Comparison of ENCODE assay signal across 10 cellular contexts in genomic region chr9:79489241-79490000, GRCh38.
DNase-seq lines count a peak whose midpoint lies in the region; ATAC-seq, FAIRE-seq and TF ChIP-seq lines count a peak whose summit lies in the region.
"Had no signal": no experiment of that assay in that cellular context is flagged by ENCODE, and none has a peak within 500 bp of the region (broad histone marks: within the 10 kb centered on the region; RNA-seq: fewer than 3 reads in every experiment).

No MANE protein-coding gene starts in this region.

- ATAC-seq in heart left ventricle (peak in 3 of 4 donors; percentile 41 to 78 (median 55)), HepG2 (peak; percentile 92), HG03571 (IDR thresholded peaks at IDR 0.05; ENCODE audit: unreplicated experiment) (no peak), HG03565 (IDR thresholded peaks at IDR 0.05; ENCODE audit: unreplicated experiment) (no peak)

- FAIRE-seq in HepG2 (lab: Jason Lieb, UNC), result peak; percentile 62

- intact Hi-C loops in heart left ventricle (cut with DNase I), result loop anchor here in 1 of 10 donors (10.0 kb wide), 1 partner anchor 475 kb away; no protein-coding TSS in a partner anchor
- intact Hi-C loops in cardiac septum (cut with DNase I), result no loop called here
- intact Hi-C loops in mammary epithelial cell (cut with micrococcal nuclease), result no loop called here
- intact Hi-C loops in HepG2 (cut with micrococcal nuclease; ENCODE audit: unreplicated experiment), result no loop called here

- H3K79me2 ChIP-seq in mammary epithelial cell (ENCODE audit: insufficient read depth, low read length), result no peaks in the 10 kb centered on the region
- no peaks in the 10 kb centered on the region for H3K79me2 ChIP-seq in HepG2 (ENCODE audit: insufficient read depth, low read length)

- no peak overlapping the region for H3K4me3 ChIP-seq in heart left ventricle
- no peak overlapping the region for H3K4me3 ChIP-seq in mammary epithelial cell (replicated peaks in 1 of 3; ENCODE audit: insufficient read depth in 1 of 3, low read depth in 2 of 3, low read length in 3 of 3)
- no peak overlapping the region for H3K4me3 ChIP-seq in HepG2 (replicated peaks in 1 of 3; ENCODE audit: insufficient read depth in 1 of 3, low read depth in 2 of 3, low read length in 3 of 3)
- H3K4me3 ChIP-seq: lung had no signal

- DNase-seq in heart left ventricle (peak in 1 of 5 donors; percentile 21), cardiac septum (ENCODE audit: low spot score) (no peak), mammary epithelial cell (peak; percentile 56), HepG2 (ENCODE audit: low spot score) (peak; percentile 62), DMS 273 (lab: John Stamatoyannopoulos, UW; ENCODE audit: unreplicated experiment) (no peak), GOT3 (lab: John Stamatoyannopoulos, UW) (no peak)
- DNase-seq: NCI-H446 had no signal

- dilution Hi-C loops in mammary epithelial cell (cut with HindIII; ENCODE audit: low sequenced_read_pairs), result no loop called here

- BruUV-seq in mammary epithelial cell (replicated peaks; lab: Mats Ljungman, UMichigan) (no TSS peak), HepG2 (replicated peaks; lab: Mats Ljungman, UMichigan) (no TSS peak)

- peaks cover 0 to 7% (median 0%) of the 10 kb centered on the region in 12 donors for H3K9me3 ChIP-seq in heart left ventricle
- H3K9me3 ChIP-seq in mammary epithelial cell (replicated peaks; ENCODE audit: insufficient read depth, low read length), result no peaks in the 10 kb centered on the region
- H3K9me3 ChIP-seq in HepG2 (ENCODE audit: low read length), result peaks cover 7% of the 10 kb centered on the region

- TF ChIP-seq POLR2A in heart left ventricle (IDR thresholded peaks at IDR 0.05), result no peak
- TF ChIP-seq POLR2A in HepG2 (IDR thresholded peaks at IDR 0.05; ENCODE audit: insufficient read depth in 1 of 2, low read depth in 2 of 2, low read length in 2 of 2), result no peak

- POLR2A ChIA-PET in HepG2 (lab: Yijun Ruan, JAX), result no interaction called here

- CTCF ChIA-PET in mammary epithelial cell (lab: Charles Lee; ENCODE audit: low non-redundant PET) (no interaction called here), HepG2 (lab: Yijun Ruan, JAX; ENCODE audit: low intra/inter-chr PET ratio, low total read pairs) (no interaction called here)

- H3K9ac ChIP-seq in mammary epithelial cell (ENCODE audit: insufficient read depth, low read length) (no peak overlapping the region), HepG2 (ENCODE audit: insufficient read depth, low read depth, low read length) (no peak overlapping the region)

- no peaks in the 10 kb centered on the region for H4K20me1 ChIP-seq in mammary epithelial cell (ENCODE audit: insufficient read depth, low read length)
- 0 out of 2 replicates have a peak, but pooled peaks cover 3% of the 10 kb centered on the region for H4K20me1 ChIP-seq in HepG2 (ENCODE audit: insufficient read depth, low read length)

- H3K4me1 ChIP-seq in heart left ventricle (peaks cover 0 to 12% (median 0%) of the 10 kb centered on the region in 12 donors), mammary epithelial cell (ENCODE audit: insufficient read depth, low read length) (no peaks in the 10 kb centered on the region), HepG2 (ENCODE audit: insufficient read depth, low read length) (peaks cover 14% of the 10 kb centered on the region)

- H3K4me2 ChIP-seq in mammary epithelial cell (ENCODE audit: insufficient read depth, low read depth, low read length), result no peak overlapping the region
- 0 out of 2 replicates have a peak overlapping the region, but pooled peaks have one; percentile 1 for H3K4me2 ChIP-seq in HepG2 (ENCODE audit: low read depth, low read length)

- H3K36me3 ChIP-seq in heart left ventricle (no peaks in the 10 kb centered on the region), mammary epithelial cell (ENCODE audit: insufficient read depth, low read length) (no peaks in the 10 kb centered on the region), HepG2 (replicated peaks in 1 of 2; ENCODE audit: control insufficient read depth in 1 of 2, insufficient read depth in 2 of 2, low read length in 2 of 2) (no peaks in the 10 kb centered on the region)

- WGBS in heart left ventricle, 4 donors, result 44 to 64% (median 61%) methylated on average over 7 of the region's 7 CpGs
- 53% methylated on average over 6 of the region's 7 CpGs for WGBS in mammary epithelial cell (ENCODE audit: low coverage, missing lambda C conversion rate)
- WGBS in HepG2 (ENCODE audit: low lambda C conversion rate), result 10% methylated on average over 7 of the region's 7 CpGs

- in situ Hi-C loops in mammary epithelial cell (cut with MboI; ENCODE audit: low sequenced_read_pairs in 2 of 2), result no loop called here
- in situ Hi-C loops in HepG2 (cut with HindIII; ENCODE audit: extremely low pct_ligation_motif_present, low pct_unique_long_range_greater_than_20kb), result no loop called here

- TF ChIP-seq CTCF in heart left ventricle (IDR thresholded peaks at IDR 0.05) (no peak), mammary epithelial cell (conservative IDR thresholded peaks at IDR 0.05 in 1 of 2, IDR thresholded peaks at IDR 0.05 in 1 of 2; ENCODE audit: extremely low read depth in 1 of 2, insufficient read depth in 1 of 2, low read depth in 1 of 2, low read length in 2 of 2) (no peak), HepG2 (CRISPR knock-in tag; IDR thresholded peaks at IDR 0.05) (no peak)

- TF ChIP-seq EP300 in HepG2 (IDR thresholded peaks at IDR 0.05; ENCODE audit: low read depth in 2 of 2, low read length in 2 of 2) (0 out of 4 replicates have a peak, but pooled peaks of 1 of the 2 experiments have one; percentile 35), HepG2 (CRISPR knock-in tag; IDR thresholded peaks at IDR 0.05; ENCODE audit: borderline replicate concordance) (peak; percentile 24; the same call in 1 of the 2 replicates)

- H3K27me3 ChIP-seq in heart left ventricle (no peaks in the 10 kb centered on the region), mammary epithelial cell (ENCODE audit: insufficient read depth, low read length) (no peaks in the 10 kb centered on the region), HepG2 (ENCODE audit: control insufficient read depth in 1 of 2, insufficient read depth in 2 of 2, low read length in 2 of 2) (peaks cover 0 to 4% of the 10 kb centered on the region in 2 experiments; a peak in 1 of 5 replicates)

- H3K27ac ChIP-seq in heart left ventricle (no peak overlapping the region), mammary epithelial cell (ENCODE audit: insufficient read depth, low read depth, low read length) (no peak overlapping the region), HepG2 (ENCODE audit: extremely low read length, insufficient read depth, low read length) (no peak overlapping the region)

- H2AFZ ChIP-seq in mammary epithelial cell (ENCODE audit: low read depth, low read length) (no peak overlapping the region), HepG2 (ENCODE audit: low read length) (no peak overlapping the region)

- TF ChIP-seq RAD21 in HepG2 (CRISPR knock-in tag; IDR thresholded peaks at IDR 0.05), result no peak

TF ChIP-seq in HepG2, 621 proteins besides CTCF, POLR2A, EP300 and RAD21 (continues in another document):
- TF ChIP-seq SOX5 (CRISPR knock-in tag; IDR thresholded peaks at IDR 0.05; ENCODE audit: borderline replicate concordance), result peak; percentile 69; the same call in 1 of the 2 replicates
- no peak for TF ChIP-seq HOXA3 (CRISPR knock-in tag; IDR thresholded peaks at IDR 0.05)
- TF ChIP-seq PITX1 (CRISPR knock-in tag; IDR thresholded peaks at IDR 0.05), result peak; percentile 91; the same call in 1 of the 2 replicates
- TF ChIP-seq UBTF (CRISPR knock-in tag; IDR thresholded peaks at IDR 0.05), result no peak
- TF ChIP-seq FOSL2 (CRISPR knock-in tag; IDR thresholded peaks at IDR 0.05), result peak; percentile 81
- peak; percentile 91 for TF ChIP-seq GFI1 (CRISPR knock-in tag; IDR thresholded peaks at IDR 0.05; ENCODE audit: borderline replicate concordance)
- peak; percentile 25 for TF ChIP-seq TEAD3 (CRISPR knock-in tag; optimal IDR thresholded peaks at IDR 0.05; ENCODE audit: borderline replicate concordance)
- no peak for TF ChIP-seq ZNF256 (CRISPR knock-in tag; conservative IDR thresholded peaks at IDR 0.05)
- TF ChIP-seq NR2F6 (IDR thresholded peaks at IDR 0.05), result peak; percentile 73; the same call in 1 of the 2 replicates
- no peak for TF ChIP-seq NR2F6 (CRISPR knock-in tag; IDR thresholded peaks at IDR 0.05)
- TF ChIP-seq ZGPAT (CRISPR knock-in tag; IDR thresholded peaks at IDR 0.05), result peak; percentile 59; the same call in 1 of the 2 replicates
- TF ChIP-seq RBAK (CRISPR knock-in tag; IDR thresholded peaks at IDR 0.05), result no peak
- TF ChIP-seq GATA4 (IDR thresholded peaks at IDR 0.05; ENCODE audit: borderline replicate concordance, low read depth), result peak; percentile 75; the same call in 1 of the 2 replicates

Comparison
In these comparisons a context has a peak if more than half of its experiments do, and no peak if none do; other contexts are left out.
1. ATAC-seq: peak in heart left ventricle (3 of 4) and HepG2 (single experiment); none in HG03571 (single experiment) and HG03565 (single experiment).
2. DNase-seq: peak in mammary epithelial cell (single experiment) and HepG2 (single experiment); none in cardiac septum (single experiment), DMS 273 (single experiment) and GOT3 (single experiment).